Comparison of ENCODE assay signal across 1 cellular context in genomic region chr19:1383311-1384084, GRCh38.
A peak's percentile ranks its signal among the peaks of the same experiment; 100 is the strongest.
TF ChIP-seq lines count a peak whose summit lies in the region.

Gene NDUFS7 (plus strand): TSS chr19:1383907. CDS start chr19:1383927, 20 bp downstream.

TF ChIP-seq in K562, 482 proteins besides CTCF, POLR2A, EP300 and RAD21 (continued from another document and continues in another):
- TF ChIP-seq ZBTB40 (IDR thresholded peaks at IDR 0.05) (peak; percentile 97), ZBTB40 (CRISPR knock-in tag; IDR thresholded peaks at IDR 0.05) (no peak), BRD9 (IDR thresholded peaks at IDR 0.05; ENCODE audit: low read depth, partially characterized antibody) (peak; percentile 87), CREBBP (IDR thresholded peaks at IDR 0.05; ENCODE audit: low read depth, low read length) (no peak), ARHGAP35 (IDR thresholded peaks at IDR 0.05; ENCODE audit: partially characterized antibody) (no peak), CBX5 (IDR thresholded peaks at IDR 0.05; ENCODE audit: borderline replicate concordance, low read depth) (peak; percentile 72; the same call in 1 of the 2 replicates), HDAC2 (IDR thresholded peaks at IDR 0.05) (peak; percentile 75), PHF8 (IDR thresholded peaks at IDR 0.05; ENCODE audit: borderline replicate concordance, low read length) (peak; percentile 89; the same call in 1 of the 2 replicates), ETS1 (conservative IDR thresholded peaks at IDR 0.05; ENCODE audit: control insufficient read depth, low read depth, low read length) (peak; percentile 93), LCOR (CRISPR knock-in tag; IDR thresholded peaks at IDR 0.05) (peak; percentile 98), KLF1 (tag; IDR thresholded peaks at IDR 0.05) (0 out of 2 replicates have a peak, but pooled peaks have one; percentile 50), ZNF79 (CRISPR knock-in tag; IDR thresholded peaks at IDR 0.05; ENCODE audit: low read depth) (no peak), ZBTB12 (CRISPR knock-in tag; IDR thresholded peaks at IDR 0.05) (peak; percentile 52), SNIP1 (IDR thresholded peaks at IDR 0.05; ENCODE audit: low read depth) (no peak), HMG20B (CRISPR knock-in tag; IDR thresholded peaks at IDR 0.05) (no peak), ZNF561 (CRISPR knock-in tag; conservative IDR thresholded peaks at IDR 0.05) (no peak; the same call in 1 of the 2 replicates), TBP (optimal IDR thresholded peaks at IDR 0.05; ENCODE audit: low read depth, low read length) (peak; percentile 99), ZNF124 (CRISPR knock-in tag; IDR thresholded peaks at IDR 0.05) (no peak), ZKSCAN1 (IDR thresholded peaks at IDR 0.05; ENCODE audit: low read depth, low read length) (peak; percentile 85), RBM39 (optimal IDR thresholded peaks at IDR 0.05; ENCODE audit: low read depth, low read length) (no peak), PHB (CRISPR knock-in tag; IDR thresholded peaks at IDR 0.05) (peak; percentile 42; the same call in 1 of the 2 replicates), NONO (IDR thresholded peaks at IDR 0.05; ENCODE audit: low read depth in 2 of 2, low read length in 1 of 2) (peak; percentile 94 to 97), ZNF175 (CRISPR knock-in tag; IDR thresholded peaks at IDR 0.05; ENCODE audit: low read depth) (no peak), ZNF274 (IDR thresholded peaks at IDR 0.05; ENCODE audit: borderline replicate concordance, low read depth, low read length) (peak; percentile 68; the same call in 1 of the 2 replicates), ZNF140 (CRISPR knock-in tag; IDR thresholded peaks at IDR 0.05) (no peak), ZNF507 (tag; conservative IDR thresholded peaks at IDR 0.05) (no peak), MEF2D (tag; conservative IDR thresholded peaks at IDR 0.05; ENCODE audit: low read depth) (peak; percentile 56; the same call in 1 of the 2 replicates), ASH1L (IDR thresholded peaks at IDR 0.05; ENCODE audit: borderline replicate concordance, low read depth, partially characterized antibody) (no peak), E2F4 (CRISPR knock-in tag; IDR thresholded peaks at IDR 0.05; ENCODE audit: low read depth) (no peak), TAL1 (IDR thresholded peaks at IDR 0.05) (no peak), ZFPM2 (CRISPR knock-in tag; IDR thresholded peaks at IDR 0.05) (0 out of 2 replicates have a peak, but pooled peaks have one; percentile 36), ZBTB1 (CRISPR knock-in tag; IDR thresholded peaks at IDR 0.05; ENCODE audit: borderline replicate concordance, low read depth) (peak; percentile 49; the same call in 1 of the 2 replicates), KAT2B (IDR thresholded peaks at IDR 0.05; ENCODE audit: low read depth, low read length) (peak; percentile 29), ZFP30 (CRISPR knock-in tag; IDR thresholded peaks at IDR 0.05; ENCODE audit: borderline replicate concordance) (no peak)
- TF ChIP-seq, protein P1, sequence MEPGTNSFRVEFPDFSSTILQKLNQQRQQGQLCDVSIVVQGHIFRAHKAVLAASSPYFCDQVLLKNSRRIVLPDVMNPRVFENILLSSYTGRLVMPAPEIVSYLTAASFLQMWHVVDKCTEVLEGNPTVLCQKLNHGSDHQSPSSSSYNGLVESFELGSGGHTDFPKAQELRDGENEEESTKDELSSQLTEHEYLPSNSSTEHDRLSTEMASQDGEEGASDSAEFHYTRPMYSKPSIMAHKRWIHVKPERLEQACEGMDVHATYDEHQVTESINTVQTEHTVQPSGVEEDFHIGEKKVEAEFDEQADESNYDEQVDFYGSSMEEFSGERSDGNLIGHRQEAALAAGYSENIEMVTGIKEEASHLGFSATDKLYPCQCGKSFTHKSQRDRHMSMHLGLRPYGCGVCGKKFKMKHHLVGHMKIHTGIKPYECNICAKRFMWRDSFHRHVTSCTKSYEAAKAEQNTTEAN (CRISPR knock-in tag; IDR thresholded peaks at IDR 0.05), result peak; percentile 88
- TF ChIP-seq, protein P2, sequence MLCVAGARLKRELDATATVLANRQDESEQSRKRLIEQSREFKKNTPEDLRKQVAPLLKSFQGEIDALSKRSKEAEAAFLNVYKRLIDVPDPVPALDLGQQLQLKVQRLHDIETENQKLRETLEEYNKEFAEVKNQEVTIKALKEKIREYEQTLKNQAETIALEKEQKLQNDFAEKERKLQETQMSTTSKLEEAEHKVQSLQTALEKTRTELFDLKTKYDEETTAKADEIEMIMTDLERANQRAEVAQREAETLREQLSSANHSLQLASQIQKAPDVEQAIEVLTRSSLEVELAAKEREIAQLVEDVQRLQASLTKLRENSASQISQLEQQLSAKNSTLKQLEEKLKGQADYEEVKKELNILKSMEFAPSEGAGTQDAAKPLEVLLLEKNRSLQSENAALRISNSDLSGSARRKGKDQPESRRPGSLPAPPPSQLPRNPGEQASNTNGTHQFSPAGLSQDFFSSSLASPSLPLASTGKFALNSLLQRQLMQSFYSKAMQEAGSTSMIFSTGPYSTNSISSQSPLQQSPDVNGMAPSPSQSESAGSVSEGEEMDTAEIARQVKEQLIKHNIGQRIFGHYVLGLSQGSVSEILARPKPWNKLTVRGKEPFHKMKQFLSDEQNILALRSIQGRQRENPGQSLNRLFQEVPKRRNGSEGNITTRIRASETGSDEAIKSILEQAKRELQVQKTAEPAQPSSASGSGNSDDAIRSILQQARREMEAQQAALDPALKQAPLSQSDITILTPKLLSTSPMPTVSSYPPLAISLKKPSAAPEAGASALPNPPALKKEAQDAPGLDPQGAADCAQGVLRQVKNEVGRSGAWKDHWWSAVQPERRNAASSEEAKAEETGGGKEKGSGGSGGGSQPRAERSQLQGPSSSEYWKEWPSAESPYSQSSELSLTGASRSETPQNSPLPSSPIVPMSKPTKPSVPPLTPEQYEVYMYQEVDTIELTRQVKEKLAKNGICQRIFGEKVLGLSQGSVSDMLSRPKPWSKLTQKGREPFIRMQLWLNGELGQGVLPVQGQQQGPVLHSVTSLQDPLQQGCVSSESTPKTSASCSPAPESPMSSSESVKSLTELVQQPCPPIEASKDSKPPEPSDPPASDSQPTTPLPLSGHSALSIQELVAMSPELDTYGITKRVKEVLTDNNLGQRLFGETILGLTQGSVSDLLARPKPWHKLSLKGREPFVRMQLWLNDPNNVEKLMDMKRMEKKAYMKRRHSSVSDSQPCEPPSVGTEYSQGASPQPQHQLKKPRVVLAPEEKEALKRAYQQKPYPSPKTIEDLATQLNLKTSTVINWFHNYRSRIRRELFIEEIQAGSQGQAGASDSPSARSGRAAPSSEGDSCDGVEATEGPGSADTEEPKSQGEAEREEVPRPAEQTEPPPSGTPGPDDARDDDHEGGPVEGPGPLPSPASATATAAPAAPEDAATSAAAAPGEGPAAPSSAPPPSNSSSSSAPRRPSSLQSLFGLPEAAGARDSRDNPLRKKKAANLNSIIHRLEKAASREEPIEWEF (CRISPR knock-in tag; IDR thresholded peaks at IDR 0.05), result no peak
- TF ChIP-seq, protein P3, sequence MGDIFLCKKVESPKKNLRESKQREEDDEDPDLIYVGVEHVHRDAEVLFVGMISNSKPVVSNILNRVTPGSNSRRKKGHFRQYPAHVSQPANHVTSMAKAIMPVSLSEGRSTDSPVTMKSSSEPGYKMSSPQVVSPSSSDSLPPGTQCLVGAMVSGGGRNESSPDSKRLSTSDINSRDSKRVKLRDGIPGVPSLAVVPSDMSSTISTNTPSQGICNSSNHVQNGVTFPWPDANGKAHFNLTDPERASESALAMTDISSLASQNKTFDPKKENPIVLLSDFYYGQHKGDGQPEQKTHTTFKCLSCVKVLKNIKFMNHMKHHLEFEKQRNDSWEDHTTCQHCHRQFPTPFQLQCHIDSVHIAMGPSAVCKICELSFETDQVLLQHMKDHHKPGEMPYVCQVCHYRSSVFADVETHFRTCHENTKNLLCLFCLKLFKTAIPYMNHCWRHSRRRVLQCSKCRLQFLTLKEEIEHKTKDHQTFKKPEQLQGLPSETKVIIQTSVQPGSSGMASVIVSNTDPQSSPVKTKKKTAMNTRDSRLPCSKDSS (IDR thresholded peaks at IDR 0.05; ENCODE audit: low read depth, partially characterized antibody), result no peak
- TF ChIP-seq, protein P4, sequence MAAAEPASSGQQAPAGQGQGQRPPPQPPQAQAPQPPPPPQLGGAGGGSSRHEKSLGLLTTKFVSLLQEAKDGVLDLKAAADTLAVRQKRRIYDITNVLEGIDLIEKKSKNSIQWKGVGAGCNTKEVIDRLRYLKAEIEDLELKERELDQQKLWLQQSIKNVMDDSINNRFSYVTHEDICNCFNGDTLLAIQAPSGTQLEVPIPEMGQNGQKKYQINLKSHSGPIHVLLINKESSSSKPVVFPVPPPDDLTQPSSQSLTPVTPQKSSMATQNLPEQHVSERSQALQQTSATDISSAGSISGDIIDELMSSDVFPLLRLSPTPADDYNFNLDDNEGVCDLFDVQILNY (CRISPR knock-in tag; IDR thresholded peaks at IDR 0.05), result no peak; the same call in 1 of the 2 replicates
